14 cellular contexts compared by ENCODE assay signal in genomic region chr16:72921106-72921505, GRCh38.
A peak's percentile ranks its signal among the peaks of the same experiment; 100 is the strongest.
DNase-seq lines count a peak whose midpoint lies in the region; ATAC-seq and TF ChIP-seq lines count a peak whose summit lies in the region.
"Had no signal": no experiment of that assay in that cellular context is flagged by ENCODE, and none has a peak within 500 bp of the region (broad histone marks: within the 10 kb centered on the region; RNA-seq: fewer than 3 reads in every experiment).

No MANE protein-coding gene starts in this region.

- DNase-seq in activated naive CD4-positive, alpha-beta T cell treated with anti-CD3 and anti-CD28 coated beads, Interleukin-2, amount 10 ng/mL, durations not matched to agents 7 days and 5 days, result peak; percentile 67
- no peak for DNase-seq in activated naive CD4-positive, alpha-beta T cell (lab: John Stamatoyannopoulos, UW)
- peak; percentile 66 for DNase-seq in activated CD8-positive, alpha-beta T cell treated with anti-CD3 and anti-CD28 coated beads for 36 hours
- DNase-seq in left lung (no peak), type B pancreatic cell (ENCODE audit: extremely low spot score, unreplicated experiment) (no peak), Calu3 (no peak), NCI-H226 (no peak)
- DNase-seq: EL; NCI-H1436 treated with DMSO at 0.1 percent for 48 hours; NCI-H748 treated with DMSO at 0.1 percent for 48 hours; SIG-M5; stimulated activated naive B cell treated with anti-CD40 and anti-IgM and Interleukin-4, amounts not matched to agents 10 μg/mL and 1 μg/mL and 100 μg/mL, for 72 hours had no signal

- peak overlapping the region; percentile 19 for H3K4me3 Mint-ChIP-seq in activated naive CD4-positive, alpha-beta T cell treated with anti-CD3 and anti-CD28 coated beads, Interleukin-2, amount 10 ng/mL, durations not matched to agents 7 days and 5 days
- peak overlapping the region; percentile 18 for H3K4me3 Mint-ChIP-seq in activated CD8-positive, alpha-beta T cell treated with anti-CD3 and anti-CD28 coated beads for 36 hours
- peak overlapping the region; percentile 59 for H3K4me3 Mint-ChIP-seq in type B pancreatic cell
- no peak overlapping the region for H3K4me3 Mint-ChIP-seq in Calu3 (ENCODE audit: low read depth, unreplicated experiment)

- H3K27me3 ChIP-seq in left lung, result no peaks in the 10 kb centered on the region

- peak; percentile 88 for ATAC-seq in activated CD8-positive, alpha-beta T cell treated with anti-CD3 and anti-CD28 coated beads for 36 hours
- ATAC-seq in left lung, result peak; percentile 40
- ATAC-seq in HG02678 (IDR thresholded peaks at IDR 0.05; ENCODE audit: unreplicated experiment), result no peak
- ATAC-seq: stimulated activated naive B cell treated with anti-CD40 and anti-IgM and Interleukin-4, amounts not matched to agents 10 μg/mL and 1 μg/mL and 100 μg/mL, for 72 hours had no signal

- H3K27ac ChIP-seq in left lung, result no peak overlapping the region

- CTCF ChIA-PET in activated naive CD4-positive, alpha-beta T cell treated with anti-CD3 and anti-CD28 coated beads, Interleukin-2, amount 10 ng/mL, durations not matched to agents 7 days and 5 days (lab: Charles Lee), result interaction anchor here (1.3 to 1.5 kb wide), 2 partner anchors 64 to 88 kb away, joined by 6 to 9 read pairs; no protein-coding TSS in a partner anchor
- CTCF ChIA-PET in activated CD8-positive, alpha-beta T cell treated with anti-CD3 and anti-CD28 coated beads for 36 hours (lab: Charles Lee), result interaction anchor here (0.7 kb wide), 1 partner anchor 263 kb away, joined by 3 read pairs; no protein-coding TSS in a partner anchor
- CTCF ChIA-PET in Calu3 (lab: Charles Lee), result interaction anchor here (0.6 kb wide), 1 partner anchor 11 kb away, joined by 3 read pairs; no protein-coding TSS in a partner anchor

- BruUV-seq in Calu3 (replicated peaks; lab: Mats Ljungman, UMichigan), result no TSS peak

- H3K9me3 Mint-ChIP-seq in activated naive CD4-positive, alpha-beta T cell treated with anti-CD3 and anti-CD28 coated beads, Interleukin-2, amount 10 ng/mL, durations not matched to agents 7 days and 5 days, result peaks cover 6% of the 10 kb centered on the region
- no peaks in the 10 kb centered on the region for H3K9me3 Mint-ChIP-seq in activated CD8-positive, alpha-beta T cell treated with anti-CD3 and anti-CD28 coated beads for 36 hours
- no peaks in the 10 kb centered on the region for H3K9me3 Mint-ChIP-seq in type B pancreatic cell
- H3K9me3 Mint-ChIP-seq in Calu3 (ENCODE audit: low read depth, unreplicated experiment), result no peaks in the 10 kb centered on the region

- H3K36me3 Mint-ChIP-seq in activated naive CD4-positive, alpha-beta T cell treated with anti-CD3 and anti-CD28 coated beads, Interleukin-2, amount 10 ng/mL, durations not matched to agents 7 days and 5 days, result peaks cover 3% of the 10 kb centered on the region
- peaks cover 1% of the 10 kb centered on the region for H3K36me3 Mint-ChIP-seq in activated CD8-positive, alpha-beta T cell treated with anti-CD3 and anti-CD28 coated beads for 36 hours (ENCODE audit: low read depth)
- H3K36me3 Mint-ChIP-seq in type B pancreatic cell, result peaks cover 19% of the 10 kb centered on the region
- H3K36me3 Mint-ChIP-seq in Calu3 (ENCODE audit: insufficient read depth, unreplicated experiment), result peaks cover 6% of the 10 kb centered on the region
- H3K36me3 Mint-ChIP-seq: stimulated activated naive B cell treated with anti-CD40 and anti-IgM and Interleukin-4, amounts not matched to agents 10 μg/mL and 1 μg/mL and 100 μg/mL, for 72 hours had no signal

- POLR2A ChIA-PET in activated CD8-positive, alpha-beta T cell treated with anti-CD3 and anti-CD28 coated beads for 36 hours (lab: Charles Lee), result no interaction called here

- H3K9me3 ChIP-seq in left lung, result no peaks in the 10 kb centered on the region
- H3K9me3 ChIP-seq: prostate gland had no signal

- peaks cover 0 to 7% of the 10 kb centered on the region in 2 donors for H3K4me1 ChIP-seq in left lung

- intact Hi-C loops in activated CD8-positive, alpha-beta T cell treated with anti-CD3 and anti-CD28 coated beads for 36 hours (cut with micrococcal nuclease), result no loop called here
- intact Hi-C loops in left lung (cut with DNase I) (no loop called here), Calu3 (cut with micrococcal nuclease; ENCODE audit: unreplicated experiment) (no loop called here)

- no peak overlapping the region for H3K4me3 ChIP-seq in left lung
- H3K4me3 ChIP-seq: prostate gland had no signal

- no peaks in the 10 kb centered on the region for H3K27me3 Mint-ChIP-seq in activated naive CD4-positive, alpha-beta T cell treated with anti-CD3 and anti-CD28 coated beads, Interleukin-2, amount 10 ng/mL, durations not matched to agents 7 days and 5 days
- peaks cover 4% of the 10 kb centered on the region for H3K27me3 Mint-ChIP-seq in activated CD8-positive, alpha-beta T cell treated with anti-CD3 and anti-CD28 coated beads for 36 hours
- H3K27me3 Mint-ChIP-seq in type B pancreatic cell, result no peaks in the 10 kb centered on the region
- H3K27me3 Mint-ChIP-seq in Calu3 (ENCODE audit: unreplicated experiment), result no peaks in the 10 kb centered on the region
- H3K27me3 Mint-ChIP-seq: stimulated activated naive B cell treated with anti-CD40 and anti-IgM and Interleukin-4, amounts not matched to agents 10 μg/mL and 1 μg/mL and 100 μg/mL, for 72 hours had no signal

- TF ChIP-seq CTCF in activated CD8-positive, alpha-beta T cell treated with anti-CD3 and anti-CD28 coated beads for 36 hours (IDR thresholded peaks at IDR 0.05), result no peak
- no peak for TF ChIP-seq CTCF in left lung (IDR thresholded peaks at IDR 0.05)
- no peak for TF ChIP-seq CTCF in type B pancreatic cell (conservative IDR thresholded peaks at IDR 0.05)
- no peak for TF ChIP-seq CTCF in Calu3 (IDR thresholded peaks at IDR 0.05; ENCODE audit: unreplicated experiment)

- peak overlapping the region; percentile 87 for H3K27ac Mint-ChIP-seq in activated naive CD4-positive, alpha-beta T cell treated with anti-CD3 and anti-CD28 coated beads, Interleukin-2, amount 10 ng/mL, durations not matched to agents 7 days and 5 days
- peak overlapping the region; percentile 78 for H3K27ac Mint-ChIP-seq in activated CD8-positive, alpha-beta T cell treated with anti-CD3 and anti-CD28 coated beads for 36 hours
- H3K27ac Mint-ChIP-seq in type B pancreatic cell (peak overlapping the region; percentile 67), Calu3 (ENCODE audit: unreplicated experiment) (no peak overlapping the region)
- H3K27ac Mint-ChIP-seq: stimulated activated naive B cell treated with anti-CD40 and anti-IgM and Interleukin-4, amounts not matched to agents 10 μg/mL and 1 μg/mL and 100 μg/mL, for 72 hours had no signal

- H3K4me1 Mint-ChIP-seq in activated naive CD4-positive, alpha-beta T cell treated with anti-CD3 and anti-CD28 coated beads, Interleukin-2, amount 10 ng/mL, durations not matched to agents 7 days and 5 days, result peaks cover 38% of the 10 kb centered on the region
- H3K4me1 Mint-ChIP-seq in activated CD8-positive, alpha-beta T cell treated with anti-CD3 and anti-CD28 coated beads for 36 hours (ENCODE audit: low read depth), result peaks cover 13% of the 10 kb centered on the region
- H3K4me1 Mint-ChIP-seq in type B pancreatic cell (ENCODE audit: unreplicated experiment), result peaks cover 53% of the 10 kb centered on the region
- peaks cover 36% of the 10 kb centered on the region for H3K4me1 Mint-ChIP-seq in Calu3 (ENCODE audit: low read depth, unreplicated experiment)

- H3K36me3 ChIP-seq in left lung, result no peaks in the 10 kb centered on the region
- H3K36me3 ChIP-seq: prostate gland had no signal

Comparison
In these comparisons a context has a peak if more than half of its experiments do, and no peak if none do; other contexts are left out.
1. DNase-seq: peak in activated naive CD4-positive, alpha-beta T cell treated with anti-CD3 and anti-CD28 coated beads, Interleukin-2, amount 10 ng/mL, durations not matched to agents 7 days and 5 days (single experiment) and activated CD8-positive, alpha-beta T cell treated with anti-CD3 and anti-CD28 coated beads for 36 hours (single experiment); none in activated naive CD4-positive, alpha-beta T cell (0 of 4), left lung (0 of 2), type B pancreatic cell (single experiment), Calu3 (single experiment) and NCI-H226 (single experiment).